In the genomic region with DNA sequence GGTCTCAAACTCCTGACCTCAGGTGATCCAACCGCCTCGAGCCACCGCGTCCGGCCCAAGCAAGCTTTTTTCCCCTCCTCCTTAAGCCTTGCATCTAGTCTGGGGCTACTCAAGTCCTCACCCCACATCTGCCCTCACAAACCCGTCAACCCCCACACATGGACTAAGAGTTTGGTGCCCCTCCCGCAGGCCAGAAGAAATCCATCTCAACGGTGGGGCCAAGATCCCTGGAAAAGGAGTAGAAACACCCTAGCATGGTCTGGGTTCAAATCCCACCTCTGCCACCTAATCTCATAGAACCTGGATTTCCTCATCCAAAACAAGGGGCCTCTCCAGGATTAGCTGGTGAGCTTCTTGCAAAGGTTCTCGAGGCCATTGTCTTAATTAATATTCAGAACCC, we compare ENCODE assay signal across 24 cellular contexts. TPM values are rescaled to one million over a fixed set of nuclear protein-coding genes. Genes with fewer than 3 reads are reported as not detected.
"Had no signal": no experiment of that assay in that cellular context is flagged by ENCODE, and none has a peak within 500 bp of the region (broad histone marks: within the 10 kb centered on the region; RNA-seq: fewer than 3 reads in every experiment).

No MANE protein-coding gene starts in this region.

- H3K9me3 Mint-ChIP-seq: activated naive CD4-positive, alpha-beta T cell treated with anti-CD3 and anti-CD28 coated beads, Interleukin-2, amount 50 U/mL, for 24 hours; activated T-helper 1 cell treated with anti-CD3 and anti-CD28 coated beads, Interleukin-12 subunit alpha, Interleukin-12 subunit beta, Interleukin-2, Interleukin-4 antibody, amounts not matched to agents 30 ng/mL and 10 ng/mL and 1 ng/mL, durations not matched to agents 14 hours and 24 hours and 36 hours; dendritic cell treated with granulocyte-macrophage colony-stimulating factor and Interleukin-4, amounts not matched to agents 40 ng/mL and 50 ng/mL, for 4 days; natural killer cell treated with Interleukin-12 subunit alpha and Interleukin-12 subunit beta and Interleukin-15 and Interleukin-18, amount 100 ng/mL, for 72 hours had no signal

- H3K9me3 ChIP-seq: left lung, suprapubic skin, transverse colon had no signal

- H3K4me3 Mint-ChIP-seq: activated CD8-positive, alpha-beta T cell treated with anti-CD3 and anti-CD28 coated beads, Interleukin-2, amount 10 ng/mL, durations not matched to agents 7 days and 5 days; activated naive CD4-positive, alpha-beta T cell treated with anti-CD3 and anti-CD28 coated beads, Interleukin-2, amount 50 U/mL, for 24 hours; activated T-helper 1 cell treated with anti-CD3 and anti-CD28 coated beads, Interleukin-12 subunit alpha, Interleukin-12 subunit beta, Interleukin-2, Interleukin-4 antibody, amounts not matched to agents 30 ng/mL and 10 ng/mL and 1 ng/mL, durations not matched to agents 14 hours and 24 hours and 36 hours; dendritic cell treated with granulocyte-macrophage colony-stimulating factor and Interleukin-4, amounts not matched to agents 40 ng/mL and 50 ng/mL, for 4 days; natural killer cell treated with Interleukin-12 subunit alpha and Interleukin-12 subunit beta and Interleukin-15 and Interleukin-18, amount 100 ng/mL, for 72 hours; stimulated activated memory B cell treated with anti-CD40 and anti-IgM and Interleukin-4, amounts not matched to agents 10 μg/mL and 1 μg/mL and 100 μg/mL, for 72 hours had no signal

- H3K27ac Mint-ChIP-seq: activated CD8-positive, alpha-beta T cell treated with anti-CD3 and anti-CD28 coated beads, Interleukin-2, amount 10 ng/mL, durations not matched to agents 7 days and 5 days; activated naive CD4-positive, alpha-beta T cell treated with anti-CD3 and anti-CD28 coated beads, Interleukin-2, amount 50 U/mL, for 24 hours; activated T-helper 1 cell treated with anti-CD3 and anti-CD28 coated beads, Interleukin-12 subunit alpha, Interleukin-12 subunit beta, Interleukin-2, Interleukin-4 antibody, amounts not matched to agents 30 ng/mL and 10 ng/mL and 1 ng/mL, durations not matched to agents 14 hours and 24 hours and 36 hours; dendritic cell treated with granulocyte-macrophage colony-stimulating factor and Interleukin-4, amounts not matched to agents 40 ng/mL and 50 ng/mL, for 4 days; natural killer cell treated with Interleukin-12 subunit alpha and Interleukin-12 subunit beta and Interleukin-15 and Interleukin-18, amount 100 ng/mL, for 72 hours; stimulated activated memory B cell treated with anti-CD40 and anti-IgM and Interleukin-4, amounts not matched to agents 10 μg/mL and 1 μg/mL and 100 μg/mL, for 72 hours had no signal

- DNase-seq: activated CD4-positive, alpha-beta T cell treated with anti-CD3 and anti-CD28 coated beads for 1 hour; activated CD4-positive, alpha-beta T cell treated with anti-CD3 and anti-CD28 coated beads, Interleukin-2, amount 50 U/mL, for 1 hour; activated CD8-positive, alpha-beta T cell treated with anti-CD3 and anti-CD28 coated beads, Interleukin-2, amount 10 ng/mL, durations not matched to agents 7 days and 5 days; activated gamma-delta T cell; aorta; brain microvascular endothelial cell; caudate nucleus; effector CD4-positive, alpha-beta T cell; foreskin melanocyte; nucleus accumbens; small intestine; stimulated activated CD4-positive, alpha-beta T cell treated with anti-CD3 and anti-CD28 coated beads, Interleukin-15, amount 100 ng/mL, for 24 hours; stomach; T-helper 9 cell; transverse colon had no signal

- H3K27ac ChIP-seq: brain microvascular endothelial cell, left lung, stomach, suprapubic skin, transverse colon had no signal

- H3K36me3 ChIP-seq: brain microvascular endothelial cell, left lung, stomach, suprapubic skin, transverse colon had no signal

- H3K36me3 Mint-ChIP-seq: activated naive CD4-positive, alpha-beta T cell treated with anti-CD3 and anti-CD28 coated beads, Interleukin-2, amount 50 U/mL, for 24 hours; natural killer cell treated with Interleukin-12 subunit alpha and Interleukin-12 subunit beta and Interleukin-15 and Interleukin-18, amount 100 ng/mL, for 72 hours; stimulated activated memory B cell treated with anti-CD40 and anti-IgM and Interleukin-4, amounts not matched to agents 10 μg/mL and 1 μg/mL and 100 μg/mL, for 72 hours had no signal

- H3K4me3 ChIP-seq: left lung, stomach, suprapubic skin, transverse colon had no signal

- ATAC-seq: activated CD8-positive, alpha-beta T cell treated with anti-CD3 and anti-CD28 coated beads, Interleukin-2, amount 10 ng/mL, durations not matched to agents 7 days and 5 days; left lung; natural killer cell treated with Interleukin-12 subunit alpha and Interleukin-12 subunit beta and Interleukin-15 and Interleukin-18, amount 100 ng/mL, for 72 hours; sciatic nerve; stimulated activated memory B cell treated with anti-CD40 and anti-IgM and Interleukin-4, amounts not matched to agents 10 μg/mL and 1 μg/mL and 100 μg/mL, for 72 hours had no signal

RNA-seq across cellular contexts. Expression of a gene that starts 3.7 kb away (rescaled TPM):
- total RNA-seq: activated CD8-positive, alpha-beta T cell treated with anti-CD3 and anti-CD28 coated beads, Interleukin-2, amount 10 ng/mL, durations not matched to agents 7 days and 5 days; activated T-helper 1 cell treated with anti-CD3 and anti-CD28 coated beads, Interleukin-12 subunit alpha, Interleukin-12 subunit beta, Interleukin-2, Interleukin-4 antibody, amounts not matched to agents 30 ng/mL and 10 ng/mL and 1 ng/mL, durations not matched to agents 14 hours and 24 hours and 36 hours; natural killer cell treated with Interleukin-12 subunit alpha and Interleukin-12 subunit beta and Interleukin-15 and Interleukin-18, amount 100 ng/mL, for 72 hours; suprapubic skin; T-helper 1 cell treated with Interleukin-12 subunit alpha and Interleukin-12 subunit beta and Interleukin-4 antibody, amounts not matched to agents 30 ng/mL and 1 ng/mL, for 36 hours had no signal
- polyA plus RNA-seq: small intestine had no signal
